ENCODE assay signal across 26 cellular contexts in genomic region chr13:27979001-27979643, GRCh38. TPM values are rescaled to one million over a fixed set of nuclear protein-coding genes. Genes with fewer than 3 reads are reported as not detected.
DNase-seq lines count a peak whose midpoint lies in the region; ATAC-seq, FAIRE-seq and TF ChIP-seq lines count a peak whose summit lies in the region.
"Had no signal": no experiment of that assay in that cellular context is flagged by ENCODE, and none has a peak within 500 bp of the region (broad histone marks: within the 10 kb centered on the region; RNA-seq: fewer than 3 reads in every experiment).

No MANE protein-coding gene starts in this region.

- peaks cover 4% of the 10 kb centered on the region for H3K4me1 ChIP-seq in CD8-positive, alpha-beta memory T cell (ENCODE audit: insufficient read depth, low read length)
- H3K4me1 ChIP-seq in H9 (ENCODE audit: insufficient read depth, low read length): no peaks in the 10 kb centered on the region
- no peaks in the 10 kb centered on the region for H3K4me1 ChIP-seq in endothelial cell of umbilical vein (ENCODE audit: control insufficient read depth, extremely low read depth, insufficient read depth, low read length)
- H3K4me1 ChIP-seq in osteoblast (ENCODE audit: insufficient read depth, low read length): no peaks in the 10 kb centered on the region

- H3K4me3 Mint-ChIP-seq in CD8-positive, alpha-beta memory T cell: peak overlapping the region in 4 of 7 donors; percentile 60 to 67 (median 64)
- H3K4me3 Mint-ChIP-seq in H9: peak overlapping the region in 1 of 2 experiments; percentile 74; a peak in 2 of 5 replicates

- no peaks in the 10 kb centered on the region for H3K9me1 ChIP-seq in endothelial cell of umbilical vein (replicated peaks; ENCODE audit: control insufficient read depth, extremely low read depth, insufficient read depth, low read length)

- no peak overlapping the region for H2BK15ac ChIP-seq in H9 (ENCODE audit: low read depth, low read length)

- DNase-seq in CD8-positive, alpha-beta memory T cell: no peak
- DNase-seq in H9: no peak
- no peak for DNase-seq in endothelial cell of umbilical vein (ENCODE audit: low read depth, low spot score)
- DNase-seq in osteoblast (ENCODE audit: insufficient read length, low spot score, missing footprints): peak; percentile 59
- DNase-seq in NK-92 treated with Interleukin-12 subunit alpha and Interleukin-12 subunit beta, amount 100 ng/mL, for 24 hours (lab: John Stamatoyannopoulos, UW): no peak
- DNase-seq: activated CD4-positive, CD25-positive, alpha-beta regulatory T cell; activated gamma-delta T cell treated with Interleukin-2 at 50 U/mL for 16 hours; AML-193; left cardiac atrium; NCI-H1436 treated with DMSO at 0.1 percent for 48 hours; NCI-H2171 treated with DMSO at 0.1 percent for 48 hours; ovary; PC-3; stimulated activated CD4-positive, alpha-beta T cell treated with anti-CD3 and anti-CD28 coated beads, Interleukin-2, amount 100 ng/mL, for 24 hours; T-helper 2 cell had no signal

- no TSS peak for BruUV-seq in endothelial cell of umbilical vein (replicated peaks; lab: Mats Ljungman, UMichigan)

- H3K9me3 Mint-ChIP-seq in CD8-positive, alpha-beta memory T cell: peaks cover 0 to 2% (median 0%) of the 10 kb centered on the region in 5 donors
- H3K9me3 Mint-ChIP-seq in H9: peaks cover 5 to 20% of the 10 kb centered on the region in 2 experiments

- POLR2A ChIA-PET in CD8-positive, alpha-beta memory T cell (lab: Charles Lee): no interaction called here
- POLR2A ChIA-PET in endothelial cell of umbilical vein (lab: Charles Lee): no interaction called here

- no peaks in the 10 kb centered on the region for H3K79me2 ChIP-seq in H9 (ENCODE audit: insufficient read depth, low read length)
- no peaks in the 10 kb centered on the region for H3K79me2 ChIP-seq in endothelial cell of umbilical vein (ENCODE audit: control insufficient read depth, insufficient read depth, low read length)
- H3K79me2 ChIP-seq in osteoblast (ENCODE audit: insufficient read depth, low read length): no peaks in the 10 kb centered on the region

- H3K18ac ChIP-seq in H9 (ENCODE audit: insufficient read length, low read depth, low read length): no peak overlapping the region

- H3K9me3 ChIP-seq in CD8-positive, alpha-beta memory T cell (ENCODE audit: low read length): no peaks in the 10 kb centered on the region
- H3K9me3 ChIP-seq in H9 (ENCODE audit: control insufficient read depth, low read depth, low read length) (no peaks in the 10 kb centered on the region), endothelial cell of umbilical vein (replicated peaks; ENCODE audit: control insufficient read depth, insufficient read depth, low read length) (no peaks in the 10 kb centered on the region), osteoblast (ENCODE audit: low read depth, low read length) (no peaks in the 10 kb centered on the region)
- H3K9me3 ChIP-seq: ascending aorta, ovary had no signal

- H2BK20ac ChIP-seq in H9 (ENCODE audit: low read depth, low read length, poor library complexity, severe bottlenecking): no peak overlapping the region

- H3K27ac ChIP-seq in CD8-positive, alpha-beta memory T cell (ENCODE audit: low read depth, low read length): no peak overlapping the region
- H3K27ac ChIP-seq in H9 (ENCODE audit: insufficient read length, low read depth, low read length): no peak overlapping the region
- no peak overlapping the region for H3K27ac ChIP-seq in endothelial cell of umbilical vein (ENCODE audit: insufficient read depth, low read depth, low read length)
- no peak overlapping the region for H3K27ac ChIP-seq in osteoblast (ENCODE audit: low read depth, low read length)
- H3K27ac ChIP-seq: ascending aorta, ovary had no signal

- H2AK5ac ChIP-seq in H9 (ENCODE audit: insufficient read length, low read length): no peak overlapping the region

- H4K91ac ChIP-seq in H9 (ENCODE audit: insufficient read length, low read depth, low read length): no peak overlapping the region

- H3K36me3 ChIP-seq in CD8-positive, alpha-beta memory T cell (ENCODE audit: insufficient read depth, low read length): no peaks in the 10 kb centered on the region
- H3K36me3 ChIP-seq in endothelial cell of umbilical vein (ENCODE audit: control insufficient read depth in 2 of 2, extremely low read depth in 1 of 2, insufficient read depth in 2 of 2, low read length in 2 of 2) (no peaks in the 10 kb centered on the region), osteoblast (ENCODE audit: insufficient read depth, low read length) (no peaks in the 10 kb centered on the region)
- H3K36me3 ChIP-seq: ascending aorta, ovary had no signal

- no CpG with 5 or more reads among the region's 15 CpGs for WGBS in H9 (ENCODE audit: extremely low coverage, insufficient read length, low lambda C conversion rate)

- ATAC-seq in GM21526 (IDR thresholded peaks at IDR 0.05; ENCODE audit: low FRiP score, unreplicated experiment): no peak
- ATAC-seq in GM21390 (IDR thresholded peaks at IDR 0.05; ENCODE audit: unreplicated experiment): no peak
- ATAC-seq: HepG2, left cardiac atrium, PC-3, sciatic nerve had no signal

- no peak overlapping the region for H2BK5ac ChIP-seq in H9 (ENCODE audit: insufficient read length, low read length)

- H3K4ac ChIP-seq in H9 (ENCODE audit: low read depth, low read length): no peak overlapping the region

- no peak overlapping the region for H4K8ac ChIP-seq in H9 (replicated peaks; ENCODE audit: insufficient read length, low read depth, low read length)

- peaks cover 2% of the 10 kb centered on the region for H4K20me1 ChIP-seq in H9 (ENCODE audit: control insufficient read depth, insufficient read depth, insufficient read length)
- no peaks in the 10 kb centered on the region for H4K20me1 ChIP-seq in endothelial cell of umbilical vein (replicated peaks; ENCODE audit: control insufficient read depth, extremely low read depth, insufficient read depth, low read length)
- H4K20me1 ChIP-seq in osteoblast (ENCODE audit: insufficient read depth, low read length): peaks cover 3% of the 10 kb centered on the region

- no peak overlapping the region for H3T11ph ChIP-seq in H9 (ENCODE audit: low read length)

- no peak overlapping the region for H3K56ac ChIP-seq in H9 (ENCODE audit: insufficient read length, low read depth, low read length)

- no peak for TF ChIP-seq CTCF in H9 (conservative IDR thresholded peaks at IDR 0.05)
- no peak for TF ChIP-seq CTCF in endothelial cell of umbilical vein (IDR thresholded peaks at IDR 0.05; ENCODE audit: extremely low read depth in 1 of 2, insufficient read depth in 1 of 2, low read depth in 1 of 2, low read length in 2 of 2)
- TF ChIP-seq CTCF in osteoblast (IDR thresholded peaks at IDR 0.05; ENCODE audit: extremely low read depth, low read depth, low read length): no peak

- H2AFZ ChIP-seq in H9 (ENCODE audit: low read length) (no peak overlapping the region), endothelial cell of umbilical vein (ENCODE audit: low read depth, low read length) (no peak overlapping the region), osteoblast (ENCODE audit: low read length) (no peak overlapping the region)

- H3K4me1 Mint-ChIP-seq in CD8-positive, alpha-beta memory T cell: peaks cover 15 to 38% (median 21%) of the 10 kb centered on the region in 3 donors
- peaks cover 10 to 22% of the 10 kb centered on the region in 2 experiments for H3K4me1 Mint-ChIP-seq in H9

- H2BK12ac ChIP-seq in H9 (ENCODE audit: insufficient read length, low read depth, low read length): no peak overlapping the region

- TF ChIP-seq POLR2A in endothelial cell of umbilical vein (IDR thresholded peaks at IDR 0.05; ENCODE audit: low read depth, low read length): no peak

- peak overlapping the region in 1 of 8 donors; percentile 41 for H3K27ac Mint-ChIP-seq in CD8-positive, alpha-beta memory T cell
- no peak overlapping the region for H3K27ac Mint-ChIP-seq in H9

- CTCF ChIA-PET in CD8-positive, alpha-beta memory T cell (lab: Charles Lee): interaction anchor here (1.2 to 1.5 kb wide), 2 partner anchors 149 to 617 kb away, joined by 4 read pairs; no protein-coding TSS in a partner anchor
- CTCF ChIA-PET in endothelial cell of umbilical vein (lab: Charles Lee): no interaction called here

- H3K23ac ChIP-seq in H9 (ENCODE audit: insufficient read length, low read depth, low read length): no peak overlapping the region

- peaks cover 61 to 85% of the 10 kb centered on the region in 2 donors for H3K27me3 Mint-ChIP-seq in CD8-positive, alpha-beta memory T cell
- peaks cover 100% of the 10 kb centered on the region for H3K27me3 Mint-ChIP-seq in H9 (ENCODE audit: low read depth)

- FAIRE-seq in endothelial cell of umbilical vein (lab: Jason Lieb, UNC): peak; percentile 43
- FAIRE-seq: D721Med, GM12892, HepG2 had no signal

- H3K23me2 ChIP-seq in H9 (ENCODE audit: insufficient read length, low read depth, low read length, poor library complexity, severe bottlenecking): no peaks in the 10 kb centered on the region

- H3K4me2 ChIP-seq in H9 (ENCODE audit: insufficient read depth, insufficient read length, low read length) (peak overlapping the region; percentile 38), endothelial cell of umbilical vein (ENCODE audit: insufficient read depth, low read length) (no peak overlapping the region), osteoblast (ENCODE audit: insufficient read depth, low read length) (no peak overlapping the region)

- intact Hi-C loops in endothelial cell of umbilical vein (cut with micrococcal nuclease): no loop called here

- H3K36me3 Mint-ChIP-seq in CD8-positive, alpha-beta memory T cell: no peaks in the 10 kb centered on the region
- H3K36me3 Mint-ChIP-seq in H9 (ENCODE audit: insufficient read depth in 1 of 3, low read depth in 3 of 3): peaks cover 0 to 2% (median 0%) of the 10 kb centered on the region in 3 experiments; a peak in 2 of 7 replicates

- H3K9ac ChIP-seq in H9 (ENCODE audit: extremely low read depth, insufficient read length, low read length) (no peak overlapping the region), endothelial cell of umbilical vein (replicated peaks; ENCODE audit: extremely low read depth, insufficient read depth, low read length) (no peak overlapping the region)

- dilution Hi-C loops in endothelial cell of umbilical vein (cut with MboI; ENCODE audit: extremely low pct_ligation_motif_present, low sequenced_read_pairs): no loop called here

- H2BK120ac ChIP-seq in H9 (ENCODE audit: low read depth, low read length, poor library complexity, severe bottlenecking): no peak overlapping the region

- no peak overlapping the region for H4K5ac ChIP-seq in H9 (ENCODE audit: insufficient read length, low read depth, low read length)

- no peak overlapping the region for H3K14ac ChIP-seq in H9 (ENCODE audit: insufficient read depth, low read length)

- H3K4me3 ChIP-seq in CD8-positive, alpha-beta memory T cell (ENCODE audit: low read length): no peak overlapping the region
- H3K4me3 ChIP-seq in endothelial cell of umbilical vein (replicated peaks in 1 of 3; ENCODE audit: insufficient read depth in 1 of 3, low read depth in 1 of 3, low read length in 3 of 3) (no peak overlapping the region), osteoblast (ENCODE audit: insufficient read depth, low read length) (no peak overlapping the region)

- peaks cover 34% of the 10 kb centered on the region for H3K27me3 ChIP-seq in CD8-positive, alpha-beta memory T cell (ENCODE audit: insufficient read depth, low read length, poor library complexity, severe bottlenecking)
- H3K27me3 ChIP-seq in H9 (ENCODE audit: insufficient read depth, low read length) (peaks cover 98% of the 10 kb centered on the region), endothelial cell of umbilical vein (ENCODE audit: control insufficient read depth in 2 of 2, insufficient read depth in 2 of 2, low read length in 2 of 2) (peaks cover 75 to 87% of the 10 kb centered on the region in 2 experiments), osteoblast (ENCODE audit: insufficient read depth, low read length) (peaks cover 87% of the 10 kb centered on the region)
- H3K27me3 ChIP-seq: ovary had no signal

- no peaks in the 10 kb centered on the region for H3K79me1 ChIP-seq in H9 (ENCODE audit: insufficient read depth, low read depth, low read length, poor library complexity, severe bottlenecking)

RNA-seq across cellular contexts. Expression of gene URAD, which starts 9.4 kb away (rescaled TPM):
- not detected for total RNA-seq in CD8-positive, alpha-beta memory T cell
- polyA plus RNA-seq in CD8-positive, alpha-beta memory T cell: not detected
- total RNA-seq in H9 (2021) (not detected in 2 replicates), endothelial cell of umbilical vein (not detected in 2 replicates), osteoblast (not detected in 2 replicates)
- polyA plus RNA-seq in endothelial cell of umbilical vein: not detected in 2 replicates
- polyA plus RNA-seq in endothelial cell of umbilical vein (2011; cell fraction: cytosol; rRNA removed): not detected in 2 replicates
- not detected in 2 replicates for polyA plus RNA-seq in endothelial cell of umbilical vein (2011; cell fraction: nucleus; rRNA removed)
- polyA plus RNA-seq in endothelial cell of umbilical vein (2012): not detected in 2 replicates
- not detected in 2 replicates for polyA minus RNA-seq in endothelial cell of umbilical vein
- polyA minus RNA-seq in endothelial cell of umbilical vein (2011; cell fraction: cytosol; rRNA and poly(A)+ RNA removed): not detected
- polyA minus RNA-seq in endothelial cell of umbilical vein (2011; cell fraction: nucleus; rRNA and poly(A)+ RNA removed): not detected in 2 replicates
- total RNA-seq: activated CD8-positive, alpha-beta memory T cell treated with anti-CD3 and anti-CD28 coated beads for 36 hours; ascending aorta; fibroblast of villous mesenchyme; HepG2; left cardiac atrium; M059J; mononuclear cell; ovary; PC-3; sciatic nerve had no signal
- polyA plus RNA-seq: HepG2, ovary had no signal

RNA-seq across cellular contexts. Expression of gene CDX2, which starts 10.0 kb away (rescaled TPM):
- total RNA-seq in CD8-positive, alpha-beta memory T cell: not detected
- polyA plus RNA-seq in CD8-positive, alpha-beta memory T cell: not detected
- total RNA-seq in H9 (2021) (not detected in 2 replicates), endothelial cell of umbilical vein (not detected in 2 replicates), osteoblast (not detected in 2 replicates)
- not detected in 2 replicates for polyA plus RNA-seq in endothelial cell of umbilical vein
- polyA plus RNA-seq in endothelial cell of umbilical vein (2011; cell fraction: cytosol; rRNA removed): not detected in 2 replicates
- polyA plus RNA-seq in endothelial cell of umbilical vein (2011; cell fraction: nucleus; rRNA removed): not detected in 2 replicates
- not detected in 2 replicates for polyA plus RNA-seq in endothelial cell of umbilical vein (2012)
- not detected in 2 replicates for polyA minus RNA-seq in endothelial cell of umbilical vein
- not detected for polyA minus RNA-seq in endothelial cell of umbilical vein (2011; cell fraction: cytosol; rRNA and poly(A)+ RNA removed)
- not detected in 2 replicates for polyA minus RNA-seq in endothelial cell of umbilical vein (2011; cell fraction: nucleus; rRNA and poly(A)+ RNA removed)
- total RNA-seq: activated CD8-positive, alpha-beta memory T cell treated with anti-CD3 and anti-CD28 coated beads for 36 hours; ascending aorta; fibroblast of villous mesenchyme; left cardiac atrium; M059J; mononuclear cell; sciatic nerve had no signal
- polyA plus RNA-seq: HepG2 had no signal

RNA-seq across cellular contexts. Expression of gene PDX1, which starts 59.3 kb away (rescaled TPM):
- total RNA-seq in CD8-positive, alpha-beta memory T cell: not detected
- polyA plus RNA-seq in CD8-positive, alpha-beta memory T cell: not detected
- not detected in 2 replicates for total RNA-seq in H9 (2021)
- total RNA-seq in endothelial cell of umbilical vein: not detected in 2 replicates
- polyA plus RNA-seq in endothelial cell of umbilical vein: not detected in 2 replicates
- polyA plus RNA-seq in endothelial cell of umbilical vein (2011; cell fraction: cytosol; rRNA removed): not detected in 2 replicates
- polyA plus RNA-seq in endothelial cell of umbilical vein (2011; cell fraction: nucleus; rRNA removed): not detected in 2 replicates
- polyA plus RNA-seq in endothelial cell of umbilical vein (2012): not detected in 2 replicates
- polyA minus RNA-seq in endothelial cell of umbilical vein: not detected in 2 replicates
- not detected for polyA minus RNA-seq in endothelial cell of umbilical vein (2011; cell fraction: cytosol; rRNA and poly(A)+ RNA removed)
- not detected in 2 replicates for polyA minus RNA-seq in endothelial cell of umbilical vein (2011; cell fraction: nucleus; rRNA and poly(A)+ RNA removed)
- total RNA-seq in osteoblast: not detected in 2 replicates
- total RNA-seq: activated CD8-positive, alpha-beta memory T cell treated with anti-CD3 and anti-CD28 coated beads for 36 hours; ascending aorta; fibroblast of villous mesenchyme; left cardiac atrium; M059J; mononuclear cell; ovary; PC-3; sciatic nerve had no signal
- polyA plus RNA-seq: HepG2, ovary had no signal
